Comparison of ENCODE assay signal across 12 cellular contexts in the genomic region with DNA sequence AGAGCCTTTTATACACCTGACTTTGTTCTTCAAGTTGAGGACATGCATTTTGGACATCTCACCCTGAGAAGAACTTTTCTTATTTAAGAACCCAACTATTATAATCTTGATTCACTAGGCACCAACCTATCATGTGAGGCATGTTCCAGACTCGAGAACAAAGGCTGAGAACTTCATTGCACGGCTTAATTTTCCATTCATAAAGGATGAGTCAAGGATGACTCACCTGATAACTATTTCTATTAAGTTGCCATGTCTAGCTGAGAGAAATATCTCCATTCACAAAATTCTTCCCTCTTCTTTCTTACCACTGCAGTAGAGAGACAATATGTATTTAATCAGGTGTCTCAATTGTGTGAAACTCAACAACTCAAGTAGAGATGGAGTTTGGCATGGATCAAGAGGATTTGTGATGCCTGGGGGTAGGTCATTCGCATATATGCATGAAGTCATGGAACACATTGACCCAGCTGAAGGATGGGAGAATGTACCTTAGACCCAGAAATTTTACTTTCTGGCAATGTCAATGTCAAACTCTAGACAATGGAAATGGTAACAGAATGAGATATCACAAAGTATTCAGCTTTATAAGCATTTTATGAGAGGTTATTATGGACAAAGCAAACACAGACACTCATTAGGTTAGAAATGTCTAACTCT.
DNase-seq lines count a peak whose midpoint lies in the region; ATAC-seq and TF ChIP-seq lines count a peak whose summit lies in the region.
"Had no signal": no experiment of that assay in that cellular context is flagged by ENCODE, and none has a peak within 500 bp of the region (broad histone marks: within the 10 kb centered on the region; RNA-seq: fewer than 3 reads in every experiment).

No MANE protein-coding gene starts in this region.

- H3K4me3 ChIP-seq in brain microvascular endothelial cell (ENCODE audit: low read depth, low read length) (no peak overlapping the region), kidney epithelial cell (ENCODE audit: low read depth, low read length) (no peak overlapping the region), left ventricle myocardium inferior (no peak overlapping the region)

- peaks cover 11% of the 10 kb centered on the region for H3K9me3 ChIP-seq in left ventricle myocardium inferior (replicated peaks)

- no peaks in the 10 kb centered on the region for H3K4me1 ChIP-seq in left ventricle myocardium inferior

- no peak for TF ChIP-seq CTCF in brain microvascular endothelial cell (IDR thresholded peaks at IDR 0.05; ENCODE audit: low read depth, low read length, missing control alignments)
- TF ChIP-seq CTCF in kidney epithelial cell (IDR thresholded peaks at IDR 0.05; ENCODE audit: insufficient read depth, low read length, poor library complexity, severe bottlenecking): no peak
- no peak for TF ChIP-seq CTCF in left ventricle myocardium inferior (IDR thresholded peaks at IDR 0.05; ENCODE audit: borderline replicate concordance)

- ATAC-seq in GM18858 (IDR thresholded peaks at IDR 0.05; ENCODE audit: unreplicated experiment): no peak

- in situ Hi-C loops in brain microvascular endothelial cell (cut with HindIII; ENCODE audit: low pct_ligation_motif_present, low sequenced_read_pairs): no loop called here

- H3K36me3 ChIP-seq in brain microvascular endothelial cell (replicated peaks): no peaks in the 10 kb centered on the region
- H3K36me3 ChIP-seq in kidney epithelial cell (ENCODE audit: control insufficient read depth, insufficient read depth, low read length): no peaks in the 10 kb centered on the region
- H3K36me3 ChIP-seq in left ventricle myocardium inferior: no peaks in the 10 kb centered on the region

- H3K27me3 ChIP-seq in brain microvascular endothelial cell (replicated peaks) (no peaks in the 10 kb centered on the region), kidney epithelial cell (ENCODE audit: control insufficient read depth, insufficient read depth, low read length) (no peaks in the 10 kb centered on the region), left ventricle myocardium inferior (ENCODE audit: low read depth) (no peaks in the 10 kb centered on the region)

- peak; percentile 68 for DNase-seq in AG08396 (ENCODE audit: low spot score)
- DNase-seq in brain microvascular endothelial cell: peak; percentile 90
- peak; percentile 88 for DNase-seq in kidney epithelial cell (ENCODE audit: low read depth)
- no peak for DNase-seq in left ventricle myocardium inferior
- no peak for DNase-seq in NCI-H2171 (lab: John Stamatoyannopoulos, UW)
- DNase-seq in NCI-H1105 treated with DMSO at 0.1 percent for 48 hours (lab: John Stamatoyannopoulos, UW): no peak
- DNase-seq: CD4-positive, CD25-positive, alpha-beta regulatory T cell; effector CD8-positive, alpha-beta T cell; MV-4-11 had no signal

- no peak for TF ChIP-seq RAD21 in Ishikawa (IDR thresholded peaks at IDR 0.05; ENCODE audit: low read depth)

- H3K27ac ChIP-seq in brain microvascular endothelial cell (peak overlapping the region; percentile 85), left ventricle myocardium inferior (replicated peaks) (no peak overlapping the region)
- H3K27ac ChIP-seq: VCaP had no signal

- peak; percentile 53; the same call in 1 of the 2 replicates for TF ChIP-seq EP300 in Ishikawa (IDR thresholded peaks at IDR 0.05; ENCODE audit: borderline replicate concordance)

- intact Hi-C loops in left ventricle myocardium inferior (cut with micrococcal nuclease): no loop called here

TF ChIP-seq in Ishikawa, 13 proteins besides CTCF, POLR2A, EP300 and RAD21:
- TF ChIP-seq YY1 (IDR thresholded peaks at IDR 0.05; ENCODE audit: low read depth) (no peak), TAF1 (IDR thresholded peaks at IDR 0.05; ENCODE audit: low read depth) (no peak), USF1 (IDR thresholded peaks at IDR 0.05) (no peak), NFIC (IDR thresholded peaks at IDR 0.05) (peak; percentile 41; the same call in 1 of the 2 replicates), CEBPB (IDR thresholded peaks at IDR 0.05) (no peak), EGR1 (IDR thresholded peaks at IDR 0.05) (no peak), TEAD4 (IDR thresholded peaks at IDR 0.05) (peak; percentile 69), ZBTB7A (IDR thresholded peaks at IDR 0.05; ENCODE audit: low read depth) (no peak), TCF12 (IDR thresholded peaks at IDR 0.05; ENCODE audit: low read depth) (peak; percentile 57; the same call in 1 of the 2 replicates)

Comparison
In these comparisons a context has a peak if more than half of its experiments do, and no peak if none do; other contexts are left out.
1. DNase-seq: peak in AG08396 (single experiment), brain microvascular endothelial cell (single experiment) and kidney epithelial cell (single experiment); none in left ventricle myocardium inferior (single experiment), NCI-H2171 (single experiment) and NCI-H1105 treated with DMSO at 0.1 percent for 48 hours (single experiment).